1 cellular context compared by ENCODE assay signal in the genomic region with DNA sequence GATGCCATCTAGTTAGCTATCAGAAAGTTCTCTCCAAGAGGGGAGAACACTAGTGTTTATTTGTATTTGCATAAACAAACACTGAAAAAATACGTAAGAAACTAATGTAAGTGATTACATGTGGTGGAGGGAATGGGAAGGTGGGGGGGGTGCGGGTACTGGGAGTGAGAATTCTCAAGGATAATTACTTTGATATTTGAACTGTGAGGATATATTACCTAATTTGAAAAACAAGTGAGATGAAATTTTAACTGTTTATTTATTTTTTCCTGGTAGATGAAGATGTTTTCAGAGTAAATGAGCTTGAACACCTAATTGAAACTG.
A peak's percentile ranks its signal among the peaks of the same experiment; 100 is the strongest.
TF ChIP-seq lines count a peak whose summit lies in the region.

No MANE protein-coding gene starts in this region.

TF ChIP-seq in HepG2, 621 proteins besides CTCF, POLR2A, EP300 and RAD21:
- 0 out of 2 replicates have a peak, but pooled peaks have one; percentile 14 for TF ChIP-seq ZNF510 (CRISPR knock-in tag; IDR thresholded peaks at IDR 0.05; ENCODE audit: low read depth)
- TF ChIP-seq NFKB2 (CRISPR knock-in tag; IDR thresholded peaks at IDR 0.05; ENCODE audit: borderline replicate concordance): no peak
